Comparison of ENCODE assay signal across 1 cellular context in genomic region chr16:11141409-11142260, GRCh38.
TF ChIP-seq lines count a peak whose summit lies in the region.

No MANE protein-coding gene starts in this region.

TF ChIP-seq in GM23338, 12 proteins besides CTCF, POLR2A, EP300 and RAD21:
- no peak for TF ChIP-seq ZNF331 (CRISPR knock-in tag; IDR thresholded peaks at IDR 0.05; ENCODE audit: low read depth)
- TF ChIP-seq EZH2phosphoT487 (IDR thresholded peaks at IDR 0.05; ENCODE audit: unreplicated experiment), result no peak
- TF ChIP-seq CREB1 (CRISPR knock-in tag; IDR thresholded peaks at IDR 0.05; ENCODE audit: low read depth), result no peak
- no peak for TF ChIP-seq STAT1 (IDR thresholded peaks at IDR 0.05; ENCODE audit: unreplicated experiment)
